In the genomic region with DNA sequence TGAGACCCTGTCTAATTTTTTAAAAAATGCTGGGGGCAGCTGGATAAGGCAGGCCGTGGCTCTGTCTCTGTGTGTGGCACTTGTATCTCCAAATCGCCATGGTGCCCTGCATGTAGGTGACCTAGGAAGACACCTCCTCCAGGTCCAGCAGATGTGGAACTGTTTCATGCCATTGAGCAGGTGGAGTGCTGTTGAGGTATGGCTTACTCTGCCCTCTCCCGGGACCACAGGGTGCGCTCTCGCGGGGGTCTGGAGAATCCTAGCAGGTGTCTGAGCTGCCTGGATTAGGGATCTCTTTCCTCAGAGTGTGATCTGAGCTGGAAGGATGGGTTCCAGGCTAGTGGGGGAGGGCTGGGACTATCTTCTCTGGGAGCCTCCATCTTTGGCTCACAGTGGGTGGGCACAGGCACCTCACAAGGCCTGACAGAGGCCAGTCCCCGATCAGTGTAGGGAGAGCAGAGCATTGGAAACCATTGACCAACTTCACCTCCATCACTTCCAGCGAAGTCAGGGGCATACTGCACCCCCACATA, we compare ENCODE assay signal across 14 cellular contexts.
A peak's percentile ranks its signal among the peaks of the same experiment; 100 is the strongest.
DNase-seq lines count a peak whose midpoint lies in the region; TF ChIP-seq lines count a peak whose summit lies in the region.
"Had no signal": no experiment of that assay in that cellular context is flagged by ENCODE, and none has a peak within 500 bp of the region (broad histone marks: within the 10 kb centered on the region; RNA-seq: fewer than 3 reads in every experiment).

No MANE protein-coding gene starts in this region.

- H3K27ac ChIP-seq in Peyer's patch (peak overlapping the region; percentile 63 to 83 (median 76)), spleen (peak overlapping the region; percentile 52 to 89 (median 84))
- H3K27ac ChIP-seq: 22Rv1, thoracic aorta had no signal

- intact Hi-C loops in spleen (cut with DNase I; ENCODE audit: low total_unique reads), result no loop called here

- TF ChIP-seq POLR2A in Peyer's patch (IDR thresholded peaks at IDR 0.05) (no peak), spleen (IDR thresholded peaks at IDR 0.05) (no peak)

- H3K4me3 ChIP-seq in Peyer's patch, result no peak overlapping the region
- peak overlapping the region in 1 of 8 donors; percentile 55 for H3K4me3 ChIP-seq in spleen

- in situ Hi-C loops in GM13977 (cut with MboI; ENCODE audit: low pct_unique_long_range_greater_than_20kb, low sequenced_read_pairs, unreplicated experiment), result loop anchor here (10.0 kb wide), 1 partner anchor 259 kb away; no protein-coding TSS in a partner anchor

- no peak for TF ChIP-seq CTCF in Peyer's patch (IDR thresholded peaks at IDR 0.05)
- no peak for TF ChIP-seq CTCF in spleen (IDR thresholded peaks at IDR 0.05 in 8 of 11, conservative IDR thresholded peaks at IDR 0.05 in 3 of 11)
- no peak for TF ChIP-seq CTCF in GM13977 (IDR thresholded peaks at IDR 0.05; ENCODE audit: extremely low read depth, insufficient read depth, missing control alignments)

- WGBS in spleen, 5 donors, result 89 to 95% (median 94%) methylated on average over 8 of the region's 8 CpGs

- peak; percentile 45 for DNase-seq in NK-92 treated with Interleukin-12 subunit alpha and Interleukin-12 subunit beta, amount 100 ng/mL, for 24 hours (lab: John Stamatoyannopoulos, UW)
- DNase-seq in NK-92 (lab: John Stamatoyannopoulos, UW; ENCODE audit: unreplicated experiment) (no peak), Peyer's patch (no peak), ecto neural progenitor cell (ENCODE audit: low spot score) (peak; percentile 43), spleen (no peak), AG08395 (ENCODE audit: low spot score) (no peak), GM03348 (ENCODE audit: low spot score) (no peak), GM13977 (ENCODE audit: low spot score) (no peak)
- DNase-seq: DMS53, HCEC 1CT, NCI-H1417, NCI-H526 had no signal

- H3K27me3 ChIP-seq in Peyer's patch (no peaks in the 10 kb centered on the region), spleen (replicated peaks in 1 of 7) (no peaks in the 10 kb centered on the region)

- H3K9me3 ChIP-seq in Peyer's patch (no peaks in the 10 kb centered on the region), spleen (no peaks in the 10 kb centered on the region)
- H3K9me3 ChIP-seq: thoracic aorta had no signal

- H3K4me1 ChIP-seq in Peyer's patch (peaks cover 0 to 21% (median 14%) of the 10 kb centered on the region in 4 donors), spleen (peaks cover 34 to 77% (median 54%) of the 10 kb centered on the region in 6 donors)

- H3K36me3 ChIP-seq in Peyer's patch (no peaks in the 10 kb centered on the region), spleen (no peaks in the 10 kb centered on the region)
- H3K36me3 ChIP-seq: thoracic aorta had no signal

Comparison
In these comparisons a context has a peak if more than half of its experiments do, and no peak if none do; other contexts are left out.
1. DNase-seq: peak in NK-92 treated with Interleukin-12 subunit alpha and Interleukin-12 subunit beta, amount 100 ng/mL, for 24 hours (single experiment) and ecto neural progenitor cell (single experiment); none in NK-92 (single experiment), Peyer's patch (0 of 3), spleen (single experiment), AG08395 (single experiment), GM03348 (single experiment) and GM13977 (single experiment).